Comparison of ENCODE assay signal across 1 cellular context in genomic region chr12:49288412-49288853, GRCh38.
TF ChIP-seq lines count a peak whose summit lies in the region.

No MANE protein-coding gene starts in this region.

TF ChIP-seq in SK-N-SH, 30 proteins besides CTCF, POLR2A, EP300 and RAD21:
- TF ChIP-seq SMC3 (IDR thresholded peaks at IDR 0.05; ENCODE audit: low read depth, low read length): peak; percentile 59
- TF ChIP-seq USF2 (IDR thresholded peaks at IDR 0.05; ENCODE audit: borderline replicate concordance, low read depth, low read length): no peak
TF ChIP-seq in SK-N-SH: peak in this region for 1.
